Comparison of ENCODE assay signal across 8 cellular contexts in genomic region chr19:34676697-34677385, GRCh38. TPM values are rescaled to one million over a fixed set of nuclear protein-coding genes. Genes with fewer than 3 reads are reported as not detected.
A peak's percentile ranks its signal among the peaks of the same experiment; 100 is the strongest.
DNase-seq lines count a peak whose midpoint lies in the region; ATAC-seq and TF ChIP-seq lines count a peak whose summit lies in the region.

A gene with protein sequence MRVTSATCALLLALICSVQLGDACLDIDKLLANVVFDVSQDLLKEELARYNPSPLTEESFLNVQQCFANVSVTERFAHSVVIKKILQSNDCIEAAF (minus strand): TSS chr19:34677159. CDS start chr19:34594563, 82,596 bp downstream.

- TF ChIP-seq CTCF in choroid plexus epithelial cell (conservative IDR thresholded peaks at IDR 0.05; ENCODE audit: low read depth, low read length) = no peak

- peak; percentile 79 for DNase-seq in stimulated activated CD4-positive, alpha-beta T cell treated with anti-CD3 and anti-CD28 coated beads, Interleukin-15, amount 100 ng/mL, for 24 hours
- DNase-seq in stimulated activated CD4-positive, alpha-beta T cell treated with anti-CD3 and anti-CD28 coated beads, Interleukin-1b, Interleukin-23, amount 100 ng/mL, for 48 hours = no peak
- DNase-seq in NCI-H1436 treated with DMSO at 0.1 percent for 48 hours (lab: John Stamatoyannopoulos, UW) (peak; percentile 12), T follicular helper cell (ENCODE audit: low read depth) (peak; percentile 64), choroid plexus epithelial cell (ENCODE audit: low read depth) (no peak), left lobe of liver (ENCODE audit: low spot score) (no peak)

- peaks cover 9% of the 10 kb centered on the region for H3K27me3 Mint-ChIP-seq in stimulated activated memory B cell treated with anti-CD40 and anti-IgM and Interleukin-4, amounts not matched to agents 10 μg/mL and 1 μg/mL and 100 μg/mL, for 72 hours

- peaks cover 10% of the 10 kb centered on the region for H3K4me1 Mint-ChIP-seq in stimulated activated memory B cell treated with anti-CD40 and anti-IgM and Interleukin-4, amounts not matched to agents 10 μg/mL and 1 μg/mL and 100 μg/mL, for 72 hours

- H3K27ac Mint-ChIP-seq in stimulated activated memory B cell treated with anti-CD40 and anti-IgM and Interleukin-4, amounts not matched to agents 10 μg/mL and 1 μg/mL and 100 μg/mL, for 72 hours = peak within 1 kb of the TSS; percentile 98

- H3K36me3 Mint-ChIP-seq in stimulated activated memory B cell treated with anti-CD40 and anti-IgM and Interleukin-4, amounts not matched to agents 10 μg/mL and 1 μg/mL and 100 μg/mL, for 72 hours = peaks cover 52% of the 10 kb centered on the region

- peak; percentile 46 for ATAC-seq in HG02870 (IDR thresholded peaks at IDR 0.05; ENCODE audit: unreplicated experiment)
- peak; percentile 78 for ATAC-seq in left lobe of liver
- ATAC-seq in stimulated activated memory B cell treated with anti-CD40 and anti-IgM and Interleukin-4, amounts not matched to agents 10 μg/mL and 1 μg/mL and 100 μg/mL, for 72 hours = peak; percentile 88

- peak within 1 kb of the TSS; percentile 69 for H3K4me3 ChIP-seq in choroid plexus epithelial cell (ENCODE audit: low read depth, low read length)

- H3K9me3 Mint-ChIP-seq in stimulated activated memory B cell treated with anti-CD40 and anti-IgM and Interleukin-4, amounts not matched to agents 10 μg/mL and 1 μg/mL and 100 μg/mL, for 72 hours = peaks cover 9% of the 10 kb centered on the region

- peak within 1 kb of the TSS; percentile 99 for H3K4me3 Mint-ChIP-seq in stimulated activated memory B cell treated with anti-CD40 and anti-IgM and Interleukin-4, amounts not matched to agents 10 μg/mL and 1 μg/mL and 100 μg/mL, for 72 hours

RNA-seq across cellular contexts. Expression of the gene that starts here (rescaled TPM):
- 1.1 TPM for total RNA-seq in left lobe of liver

Comparison
In these comparisons a context has a peak if more than half of its experiments do, and no peak if none do; other contexts are left out.
1. DNase-seq: peak in stimulated activated CD4-positive, alpha-beta T cell treated with anti-CD3 and anti-CD28 coated beads, Interleukin-15, amount 100 ng/mL, for 24 hours (single experiment), NCI-H1436 treated with DMSO at 0.1 percent for 48 hours (single experiment) and T follicular helper cell (single experiment); none in stimulated activated CD4-positive, alpha-beta T cell treated with anti-CD3 and anti-CD28 coated beads, Interleukin-1b, Interleukin-23, amount 100 ng/mL, for 48 hours (single experiment), choroid plexus epithelial cell (single experiment) and left lobe of liver (single experiment).
2. Peak in every context shown above with its lines, with median percentiles within 50 percentile points of each other: ATAC-seq.